Comparison of ENCODE assay signal across 24 cellular contexts in the genomic region with DNA sequence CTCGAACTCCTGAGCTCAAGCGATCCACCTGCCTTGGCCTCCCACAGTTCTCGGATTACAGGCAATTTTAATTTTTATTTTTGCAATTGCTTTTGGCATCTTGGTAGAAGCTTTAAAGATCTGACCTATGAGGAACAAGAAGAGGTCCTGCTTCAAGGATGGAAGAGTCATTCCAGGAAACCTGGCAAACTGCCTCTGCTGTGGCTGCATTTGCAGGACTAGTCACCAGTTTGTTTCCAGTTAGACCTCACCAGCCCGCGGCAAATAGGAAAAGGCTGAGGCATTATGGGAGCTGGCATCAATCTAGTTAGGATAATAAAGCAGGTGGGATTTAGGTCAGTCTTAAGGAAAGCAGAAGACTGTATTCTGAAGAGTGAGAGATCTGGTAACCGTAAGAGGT. TPM values are rescaled to one million over a fixed set of nuclear protein-coding genes. Genes with fewer than 3 reads are reported as not detected.
DNase-seq lines count a peak whose midpoint lies in the region; ATAC-seq and TF ChIP-seq lines count a peak whose summit lies in the region.
"Had no signal": no experiment of that assay in that cellular context is flagged by ENCODE, and none has a peak within 500 bp of the region (broad histone marks: within the 10 kb centered on the region; RNA-seq: fewer than 3 reads in every experiment).

No MANE protein-coding gene starts in this region.

- H4K20me1 ChIP-seq in PC-9 (ENCODE audit: insufficient read depth), result no peaks in the 10 kb centered on the region
- H4K20me1 ChIP-seq: BLaER1 treated with 17β-estradiol and CSF1 and Interleukin-3, amounts not matched to agents 10 nM and 100 nM had no signal

- no peak overlapping the region for H3K4me3 Mint-ChIP-seq in natural killer cell treated with Interleukin-12 subunit alpha and Interleukin-12 subunit beta and Interleukin-15 and Interleukin-18, amount 100 ng/mL, for 72 hours
- H3K4me3 Mint-ChIP-seq: endodermal cell, mesothelial cell of epicardium, T-cell, type B pancreatic cell had no signal

- no TSS peak for BruUV-seq in PC-9 (replicated peaks; lab: Mats Ljungman, UMichigan)

- DNase-seq in DMS79 (lab: John Stamatoyannopoulos, UW) (peak; percentile 60), H4 (ENCODE audit: low spot score) (peak; percentile 27), astrocyte of the hippocampus (ENCODE audit: low read depth, low spot score) (peak; percentile 54), left lung (peak in 1 of 2 donors; percentile 41), PC-9 (no peak)
- no peak for DNase-seq in natural killer cell treated with Interleukin-12 subunit alpha and Interleukin-12 subunit beta and Interleukin-15 and Interleukin-18, amount 100 ng/mL, for 72 hours (ENCODE audit: low spot score)
- DNase-seq: activated CD8-positive, alpha-beta memory T cell treated with anti-CD3 and anti-CD28 coated beads, Interleukin-2, amount 50 U/mL, for 48 hours; activated effector memory CD4-positive, alpha-beta T cell treated with anti-CD3 and anti-CD28 coated beads, Interleukin-2, amount 50 U/mL, for 16 hours; anterior cingulate cortex; endodermal cell; gastrocnemius medialis; Karpas-422; NCI-H1105 treated with DMSO at 0.1 percent for 48 hours; NCI-H2171; NCI-H69; OCI-M1; posterior cingulate gyrus; SIG-M5; stimulated activated naive CD4-positive, alpha-beta T cell; T-cell had no signal

- H3K27ac ChIP-seq in left lung (no peak overlapping the region), PC-9 (no peak overlapping the region)
- H3K27ac ChIP-seq: BLaER1 treated with 17β-estradiol and CSF1 and Interleukin-3, amounts not matched to agents 10 nM and 100 nM; gastrocnemius medialis had no signal

- no peaks in the 10 kb centered on the region for H3K9me3 Mint-ChIP-seq in natural killer cell treated with Interleukin-12 subunit alpha and Interleukin-12 subunit beta and Interleukin-15 and Interleukin-18, amount 100 ng/mL, for 72 hours
- H3K9me3 Mint-ChIP-seq: mesothelial cell of epicardium, T-cell, type B pancreatic cell had no signal

- H3K9me3 ChIP-seq in left lung, result no peaks in the 10 kb centered on the region
- no peaks in the 10 kb centered on the region for H3K9me3 ChIP-seq in PC-9 (ENCODE audit: insufficient read depth, low read depth)
- H3K9me3 ChIP-seq: BLaER1 treated with 17β-estradiol and CSF1 and Interleukin-3, amounts not matched to agents 10 nM and 100 nM; gastrocnemius medialis had no signal

- H3K36me3 Mint-ChIP-seq in natural killer cell treated with Interleukin-12 subunit alpha and Interleukin-12 subunit beta and Interleukin-15 and Interleukin-18, amount 100 ng/mL, for 72 hours, result no peaks in the 10 kb centered on the region
- H3K36me3 Mint-ChIP-seq: mesothelial cell of epicardium, T-cell, type B pancreatic cell had no signal

- H3K79me2 ChIP-seq in PC-9 (ENCODE audit: low read depth), result no peaks in the 10 kb centered on the region

- H3F3A ChIP-seq in PC-9 (ENCODE audit: insufficient read depth, low read depth), result no peaks in the 10 kb centered on the region

- no peak overlapping the region for H2AFZ ChIP-seq in PC-9

- ATAC-seq in left lung, result peak; percentile 14
- ATAC-seq in HG03442 (IDR thresholded peaks at IDR 0.05; ENCODE audit: unreplicated experiment), result no peak
- ATAC-seq in natural killer cell treated with Interleukin-12 subunit alpha and Interleukin-12 subunit beta and Interleukin-15 and Interleukin-18, amount 100 ng/mL, for 72 hours, result no peak
- ATAC-seq: gastrocnemius medialis, T-cell had no signal

- CTCF ChIA-PET in PC-9 (lab: Charles Lee), result no interaction called here

- H3K36me3 ChIP-seq in left lung (no peaks in the 10 kb centered on the region), PC-9 (ENCODE audit: low read depth) (no peaks in the 10 kb centered on the region)
- H3K36me3 ChIP-seq: BLaER1 treated with 17β-estradiol and CSF1 and Interleukin-3, amounts not matched to agents 10 nM and 100 nM; gastrocnemius medialis had no signal

- POLR2A ChIA-PET in PC-9 (lab: Charles Lee; ENCODE audit: unreplicated experiment), result no interaction called here

- H3K4me1 Mint-ChIP-seq in natural killer cell treated with Interleukin-12 subunit alpha and Interleukin-12 subunit beta and Interleukin-15 and Interleukin-18, amount 100 ng/mL, for 72 hours (ENCODE audit: low read depth in 2 of 2), result peaks cover 15 to 23% of the 10 kb centered on the region in 2 donors

- no peak overlapping the region for H3K27ac Mint-ChIP-seq in natural killer cell treated with Interleukin-12 subunit alpha and Interleukin-12 subunit beta and Interleukin-15 and Interleukin-18, amount 100 ng/mL, for 72 hours
- H3K27ac Mint-ChIP-seq: endodermal cell, T-cell, type B pancreatic cell had no signal

- no peaks in the 10 kb centered on the region for H3K9me2 ChIP-seq in PC-9 (ENCODE audit: insufficient read depth)

- H3K27me3 Mint-ChIP-seq in natural killer cell treated with Interleukin-12 subunit alpha and Interleukin-12 subunit beta and Interleukin-15 and Interleukin-18, amount 100 ng/mL, for 72 hours, result peaks cover 0 to 5% of the 10 kb centered on the region in 2 donors

- TF ChIP-seq CTCF in left lung (IDR thresholded peaks at IDR 0.05), result no peak
- no peak for TF ChIP-seq CTCF in PC-9 (conservative IDR thresholded peaks at IDR 0.05)

- H3K27me3 ChIP-seq in left lung (no peaks in the 10 kb centered on the region), PC-9 (ENCODE audit: insufficient read depth, low read depth) (no peaks in the 10 kb centered on the region)
- H3K27me3 ChIP-seq: gastrocnemius medialis had no signal

- H3K4me2 ChIP-seq in PC-9, result no peak overlapping the region
- H3K4me2 ChIP-seq: BLaER1 treated with 17β-estradiol and CSF1 and Interleukin-3, amounts not matched to agents 10 nM and 100 nM had no signal

- H3K4me1 ChIP-seq in left lung (peaks cover 3 to 16% of the 10 kb centered on the region in 2 donors), PC-9 (replicated peaks; ENCODE audit: insufficient read depth) (no peaks in the 10 kb centered on the region)
- H3K4me1 ChIP-seq: gastrocnemius medialis had no signal

- intact Hi-C loops in left lung (cut with DNase I) (no loop called here), PC-9 (cut with micrococcal nuclease; ENCODE audit: unreplicated experiment) (no loop called here)

- H3K4me3 ChIP-seq in left lung (no peak overlapping the region), PC-9 (no peak overlapping the region)
- H3K4me3 ChIP-seq: BLaER1 treated with 17β-estradiol and CSF1 and Interleukin-3, amounts not matched to agents 10 nM and 100 nM; gastrocnemius medialis had no signal

RNA-seq across cellular contexts. Expression of a gene that starts 51.9 kb away (rescaled TPM):
- 39.5 and 41.5 TPM in 2 replicates for total RNA-seq in H4 (2014; rRNA removed; shearing (Covaris generic))
- 10 to 100 TPM; 19.6 to 25.9 TPM for total RNA-seq in left lung
- total RNA-seq in PC-9 (2021), result 47.3 and 48.3 TPM in 2 replicates
- 10 to 100 TPM; 46.5 to 68.8 TPM for total RNA-seq in natural killer cell treated with Interleukin-12 subunit alpha and Interleukin-12 subunit beta and Interleukin-15 and Interleukin-18, amount 100 ng/mL, for 72 hours

Comparison
In these comparisons a context has a peak if more than half of its experiments do, and no peak if none do; other contexts are left out.
1. DNase-seq: peak in DMS79 (single experiment), H4 (single experiment) and astrocyte of the hippocampus (single experiment); none in PC-9 (0 of 2) and natural killer cell treated with Interleukin-12 subunit alpha and Interleukin-12 subunit beta and Interleukin-15 and Interleukin-18, amount 100 ng/mL, for 72 hours (single experiment).